Comparison of ENCODE assay signal across 8 cellular contexts in the genomic region with DNA sequence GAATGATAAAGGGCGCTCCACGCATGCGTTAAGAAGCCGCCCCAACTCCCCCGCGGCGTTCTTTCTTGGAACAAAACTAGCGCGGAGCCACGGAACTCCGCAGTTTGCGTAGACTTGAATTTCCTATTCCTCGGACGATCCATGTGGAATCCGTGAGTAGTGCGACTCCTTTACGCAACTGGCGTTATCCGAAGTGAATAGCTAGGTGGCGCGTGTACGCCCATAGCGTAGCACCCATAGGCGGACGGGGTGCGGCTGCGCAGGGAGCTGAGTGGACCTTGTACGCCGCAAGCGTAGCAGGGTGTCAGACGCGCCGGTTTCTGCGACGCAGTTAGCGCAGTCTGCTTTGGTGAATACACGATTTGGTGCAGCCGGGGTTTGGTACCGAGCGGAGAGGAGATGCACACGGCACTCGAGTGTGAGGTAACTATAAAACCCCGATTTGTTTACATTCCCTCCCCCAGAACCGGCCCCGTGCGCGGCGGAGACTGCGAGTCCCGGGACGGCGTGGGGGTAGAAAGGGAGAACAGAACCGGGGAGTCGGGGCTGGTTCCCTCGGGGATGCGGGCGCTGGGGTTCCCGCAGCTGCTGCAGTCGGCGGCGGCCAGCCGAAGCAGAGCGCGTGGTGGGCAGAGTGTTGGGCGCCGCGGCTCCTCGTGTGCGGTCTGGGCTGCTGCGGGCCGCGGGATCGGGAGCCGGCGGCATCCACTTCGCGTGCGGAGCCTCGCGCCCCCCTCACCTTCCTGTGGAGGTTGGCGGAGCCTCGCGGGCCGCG. TPM values are rescaled to one million over a fixed set of nuclear protein-coding genes. Genes with fewer than 3 reads are reported as not detected.
DNase-seq lines count a peak whose midpoint lies in the region; ATAC-seq, FAIRE-seq and TF ChIP-seq lines count a peak whose summit lies in the region.

SLC39A10 (plus strand) TSS at position 368 of the 775 bp plus-strand sequence. CDS start 22,817 bp downstream, outside the sequence.

- H3K4me2 ChIP-seq in trophoblast cell (ENCODE audit: low read length), result peak within 1 kb of the TSS; percentile 57

- peak; percentile 77 for ATAC-seq in HG02852 (IDR thresholded peaks at IDR 0.05; ENCODE audit: unreplicated experiment)

- in situ Hi-C loops in transverse colon (cut with MboI; ENCODE audit: low pct_ligation_motif_present in 1 of 4, low pct_unique_long_range_greater_than_20kb in 1 of 4, low sequenced_read_pairs in 3 of 4), result loop anchor here (10.0 to 25.0 kb wide), 2 partner anchors 82 to 405 kb away; partner anchors contain the start of gene DNAH7 (in 4 of the 4)

- peak within 1 kb of the TSS; percentile 99 for H2BK120ac ChIP-seq in trophoblast cell (ENCODE audit: insufficient read depth, low read length, poor library complexity)

- H3K4me1 ChIP-seq in adrenal gland (replicated peaks in 1 of 2), result peaks cover 18 to 44% of the 10 kb centered on the region in 2 donors
- peaks cover 3 to 6% of the 10 kb centered on the region in 2 experiments for H3K4me1 ChIP-seq in trophoblast cell (ENCODE audit: control insufficient read depth in 1 of 2, insufficient read depth in 2 of 2, low read length in 2 of 2)
- peaks cover 0 to 46% (median 21%) of the 10 kb centered on the region in 4 donors for H3K4me1 ChIP-seq in transverse colon

- H3K27ac ChIP-seq in adrenal gland (peak within 1 kb of the TSS; percentile 90 to 98 (median 98)), trophoblast cell (ENCODE audit: low read depth, low read length) (peak within 1 kb of the TSS; percentile 94), transverse colon (peak within 1 kb of the TSS; percentile 98 to 100 (median 98))

- H2AK5ac ChIP-seq in trophoblast cell (ENCODE audit: low read length), result peak within 1 kb of the TSS; percentile 98

- TF ChIP-seq EP300 in transverse colon (IDR thresholded peaks at IDR 0.05; ENCODE audit: low read depth), result no peak

- peak within 1 kb of the TSS; percentile 61 for H2BK12ac ChIP-seq in trophoblast cell (ENCODE audit: low read length)

- no peaks in the 10 kb centered on the region for H3K36me3 ChIP-seq in adrenal gland (replicated peaks in 1 of 2)
- H3K36me3 ChIP-seq in trophoblast cell (ENCODE audit: control insufficient read depth in 1 of 2, insufficient read depth in 2 of 2, low read length in 2 of 2), result no peaks in the 10 kb centered on the region
- H3K36me3 ChIP-seq in transverse colon, result no peaks in the 10 kb centered on the region

- H3K4me3 ChIP-seq in adrenal gland (peak within 1 kb of the TSS; percentile 77 to 92 (median 88)), trophoblast cell (ENCODE audit: low read depth, low read length) (peak within 1 kb of the TSS; percentile 94), transverse colon (peak within 1 kb of the TSS; percentile 77 to 98 (median 86))

- FAIRE-seq in GM12892 (lab: Jason Lieb, UNC), result peak; percentile 100

- WGBS in adrenal gland, 4 donors, result 0 to 1% (median 1%) methylated on average over 10 to 85 of the region's 85 CpGs
- WGBS in trophoblast cell (ENCODE audit: extremely low coverage, insufficient coverage, insufficient read length), result no CpG with 5 or more reads among the region's 85 CpGs
- WGBS in transverse colon (ENCODE audit: low coverage in 1 of 2), 2 donors, result 0% methylated on average over 28 of the region's 85 CpGs; no CpG with 5 or more reads in 1 of the 2 donors

- peak; percentile 95 for TF ChIP-seq POLR2A in GM12892 (IDR thresholded peaks at IDR 0.05; ENCODE audit: low read depth, low read length)
- peak; percentile 91 to 96 for TF ChIP-seq POLR2A in adrenal gland (IDR thresholded peaks at IDR 0.05)
- peak; percentile 99 for TF ChIP-seq POLR2A in transverse colon (IDR thresholded peaks at IDR 0.05)

- H3K14ac ChIP-seq in trophoblast cell (ENCODE audit: low read length), result peak within 1 kb of the TSS; percentile 100

- peak within 1 kb of the TSS; percentile 96 for H2BK5ac ChIP-seq in trophoblast cell (ENCODE audit: low read depth, low read length, poor library complexity)

- H3K9me3 ChIP-seq in adrenal gland (replicated peaks in 1 of 3) (no peaks in the 10 kb centered on the region), trophoblast cell (ENCODE audit: insufficient read depth, low read depth, low read length) (no peaks in the 10 kb centered on the region), transverse colon (no peaks in the 10 kb centered on the region)

- no peaks in the 10 kb centered on the region for H3K27me3 ChIP-seq in adrenal gland
- no peaks in the 10 kb centered on the region for H3K27me3 ChIP-seq in trophoblast cell (ENCODE audit: insufficient read depth, low read length)
- no peaks in the 10 kb centered on the region for H3K27me3 ChIP-seq in transverse colon

- H3K18ac ChIP-seq in trophoblast cell (ENCODE audit: low read length), result peak within 1 kb of the TSS; percentile 100

- intact Hi-C loops in adrenal gland (cut with DNase I) (loop anchor here in 1 of 2 donors (5.0 kb wide), 1 partner anchor 160 kb away; no protein-coding TSS in a partner anchor), cardiac septum (cut with DNase I) (loop anchor here (2.0 kb wide), 1 partner anchor 42 kb away; no protein-coding TSS in a partner anchor), transverse colon (cut with DNase I; ENCODE audit: low total_unique reads) (no loop called here)

- peak within 1 kb of the TSS; percentile 97 for H3K9ac ChIP-seq in trophoblast cell (ENCODE audit: low read length)

- H4K8ac ChIP-seq in trophoblast cell (ENCODE audit: low read depth, low read length), result peak within 1 kb of the TSS; percentile 100

- H3K4ac ChIP-seq in trophoblast cell (ENCODE audit: low read depth, low read length), result peak within 1 kb of the TSS; percentile 100

- peak within 1 kb of the TSS; percentile 99 for H2AFZ ChIP-seq in trophoblast cell (ENCODE audit: insufficient read depth, low read length, poor library complexity)

- peak; percentile 52 for DNase-seq in GM12892 (ENCODE audit: insufficient read length)
- DNase-seq in NCI-H146 (lab: John Stamatoyannopoulos, UW), result peak; percentile 97
- DNase-seq in T-helper 1 cell, result peak; percentile 85 to 98 (median 92)
- peak; percentile 96 to 99 (median 98) for DNase-seq in adrenal gland
- peak; percentile 99 for DNase-seq in cardiac septum (ENCODE audit: low spot score)
- peak; percentile 98 to 100 for DNase-seq in trophoblast cell
- peak; percentile 99 for DNase-seq in transverse colon

- peak within 1 kb of the TSS; percentile 99 for H4K91ac ChIP-seq in trophoblast cell (ENCODE audit: low read depth, low read length)

- H4K12ac ChIP-seq in trophoblast cell (ENCODE audit: low read depth, low read length), result peak within 1 kb of the TSS; percentile 100

- TF ChIP-seq CTCF in adrenal gland (IDR thresholded peaks at IDR 0.05), result peak; percentile 8 to 60 (median 41)
- TF ChIP-seq CTCF in transverse colon (IDR thresholded peaks at IDR 0.05), result peak in 4 of 5 experiments; percentile 15 to 68 (median 40)

- no peak within 1 kb of the TSS for H3K23ac ChIP-seq in trophoblast cell (ENCODE audit: low read length)

- H3K79me1 ChIP-seq in trophoblast cell (ENCODE audit: low read length), result peaks cover 11% of the 10 kb centered on the region

- peaks cover 11% of the 10 kb centered on the region for H3K79me2 ChIP-seq in trophoblast cell (ENCODE audit: control insufficient read depth, insufficient read depth, low read length, poor library complexity)

RNA-seq across cellular contexts. Expression of gene SLC39A10, which starts in this region (rescaled TPM):
- 3.5 TPM for polyA plus RNA-seq in GM12892 (2012; ENCODE audit: missing spikeins)
- total RNA-seq in adrenal gland (10 to 100 TPM; 21.3 to 67.3 (median 34.2) TPM), cardiac septum (21.5 TPM), transverse colon (10 to 100 TPM in 2 of 4 donors, 1 to 10 TPM in 2; 4.9 to 34.4 (median 12.4) TPM)
- polyA plus RNA-seq in adrenal gland, result 10 to 100 TPM in 2 of 3 donors, 1 to 10 TPM in 1; 6.6 to 18.0 (median 11.7) TPM
- 87.0 and 87.1 TPM in 2 replicates for polyA plus RNA-seq in trophoblast cell (2013)

Comparison
In these comparisons a context has a peak if more than half of its experiments do, and no peak if none do; other contexts are left out.
1. Peak in every context shown above with its lines: DNase-seq, ATAC-seq, H3K4me3 ChIP-seq and H3K27ac ChIP-seq.